Comparison of ENCODE assay signal across 16 cellular contexts in the genomic region with DNA sequence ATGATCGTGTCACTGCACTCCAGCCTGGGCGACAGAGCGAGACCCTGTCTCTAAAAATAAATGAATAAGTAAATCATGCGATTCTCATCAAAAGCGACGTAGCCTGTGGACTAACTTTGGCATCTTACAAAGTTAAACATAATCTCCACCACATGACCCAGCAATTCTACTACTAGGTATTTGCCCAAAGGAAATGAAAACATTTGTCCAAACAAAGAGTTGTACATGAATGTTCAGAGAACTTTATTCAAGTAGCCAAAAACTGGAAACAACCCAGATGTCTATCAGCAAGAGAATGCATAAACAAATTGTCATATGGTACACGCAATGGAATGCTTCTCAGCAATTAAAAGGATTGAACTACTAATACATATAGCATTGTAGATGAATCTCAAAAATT.
A peak's percentile ranks its signal among the peaks of the same experiment; 100 is the strongest.
DNase-seq lines count a peak whose midpoint lies in the region; ATAC-seq and TF ChIP-seq lines count a peak whose summit lies in the region.
"Had no signal": no experiment of that assay in that cellular context is flagged by ENCODE, and none has a peak within 500 bp of the region (broad histone marks: within the 10 kb centered on the region; RNA-seq: fewer than 3 reads in every experiment).

No MANE protein-coding gene starts in this region.

- in situ Hi-C loops in gastrocnemius medialis (cut with MboI; ENCODE audit: low sequenced_read_pairs in 4 of 4): no loop called here

- no peak overlapping the region for H3K9ac ChIP-seq in Karpas-422 (ENCODE audit: low read length)

- H3K4me3 Mint-ChIP-seq in immature natural killer cell: no peak overlapping the region
- H3K4me3 Mint-ChIP-seq: activated naive CD8-positive, alpha-beta T cell had no signal

- no peaks in the 10 kb centered on the region for H3K9me3 Mint-ChIP-seq in immature natural killer cell

- no peaks in the 10 kb centered on the region for H3K79me2 ChIP-seq in Karpas-422 (ENCODE audit: low read length)
- H3K79me2 ChIP-seq: hepatocyte had no signal

- no peak for TF ChIP-seq POLR2A in gastrocnemius medialis (IDR thresholded peaks at IDR 0.05)

- intact Hi-C loops in gastrocnemius medialis (cut with DNase I; ENCODE audit: low total_unique reads): loop anchor here (10.0 kb wide), 1 partner anchor 206 kb away; no protein-coding TSS in a partner anchor

- H3K27me3 ChIP-seq in Karpas-422 (ENCODE audit: low read length) (no peaks in the 10 kb centered on the region; the same call in 1 of the 2 replicates), gastrocnemius medialis (no peaks in the 10 kb centered on the region)
- H3K27me3 ChIP-seq: hepatocyte, ovary had no signal

- H3K4me3 ChIP-seq in Karpas-422 (ENCODE audit: low read length) (peak overlapping the region; percentile 24; the same call in 1 of the 2 replicates), cardiac fibroblast (replicated peaks in 1 of 2; ENCODE audit: low read depth in 2 of 2, low read length in 2 of 2) (no peak overlapping the region), gastrocnemius medialis (no peak overlapping the region)
- H3K4me3 ChIP-seq: A549, hepatocyte, ovary had no signal

- no peak for TF ChIP-seq CTCF in cardiac fibroblast (IDR thresholded peaks at IDR 0.05; ENCODE audit: low read depth, low read length)
- no peak for TF ChIP-seq CTCF in gastrocnemius medialis (IDR thresholded peaks at IDR 0.05 in 4 of 5, conservative IDR thresholded peaks at IDR 0.05 in 1 of 5)

- H3K9me3 ChIP-seq in Karpas-422 (ENCODE audit: low read length) (no peaks in the 10 kb centered on the region), gastrocnemius medialis (no peaks in the 10 kb centered on the region)
- H3K9me3 ChIP-seq: A549, ovary had no signal

- peaks cover 0 to 16% (median 3%) of the 10 kb centered on the region in 3 donors for H3K36me3 Mint-ChIP-seq in immature natural killer cell
- H3K36me3 Mint-ChIP-seq: activated naive CD8-positive, alpha-beta T cell had no signal

- no peaks in the 10 kb centered on the region for H3K36me3 ChIP-seq in Karpas-422 (ENCODE audit: insufficient read depth, low read length)
- H3K36me3 ChIP-seq in gastrocnemius medialis: no peaks in the 10 kb centered on the region
- H3K36me3 ChIP-seq: ovary had no signal

- H3K27ac Mint-ChIP-seq in immature natural killer cell: peak overlapping the region in 1 of 6 donors; percentile 49
- H3K27ac Mint-ChIP-seq: activated naive CD8-positive, alpha-beta T cell had no signal

- H2AFZ ChIP-seq in Karpas-422 (ENCODE audit: low read length): no peak overlapping the region
- H2AFZ ChIP-seq: hepatocyte had no signal

- no peaks in the 10 kb centered on the region for H3K9me2 ChIP-seq in Karpas-422 (replicated peaks; ENCODE audit: insufficient read depth, low read length)

- H3K27ac ChIP-seq in Karpas-422 (ENCODE audit: low read length) (no peak overlapping the region), gastrocnemius medialis (no peak overlapping the region)
- H3K27ac ChIP-seq: A549, hepatocyte, ovary had no signal

- peaks cover 25% of the 10 kb centered on the region for H3K4me1 ChIP-seq in Karpas-422 (ENCODE audit: low read length)
- peaks cover 13 to 26% of the 10 kb centered on the region in 2 donors for H3K4me1 ChIP-seq in gastrocnemius medialis

- no peaks in the 10 kb centered on the region for H4K20me1 ChIP-seq in Karpas-422 (ENCODE audit: insufficient read depth, low read depth, low read length)

- no peak for ATAC-seq in GM21515 (IDR thresholded peaks at IDR 0.05; ENCODE audit: unreplicated experiment)
- ATAC-seq in gastrocnemius medialis: no peak
- ATAC-seq: A549; left cardiac atrium; stimulated activated naive CD8-positive, alpha-beta T cell treated with anti-CD3 and anti-CD28 coated beads, Interleukin-15, Interleukin-2, amounts not matched to agents 100 U/mL and 50 U/mL, for 24 hours had no signal

- peaks cover 0 to 1% (median 0%) of the 10 kb centered on the region in 3 donors for H3K27me3 Mint-ChIP-seq in immature natural killer cell (ENCODE audit: low read depth in 3 of 3)

- DNase-seq in A172 (ENCODE audit: low spot score) (peak; percentile 47), Karpas-422 (peak; percentile 68), cardiac fibroblast (ENCODE audit: low read depth in 2 of 2) (peak; percentile 54 to 60), foreskin melanocyte (peak; percentile 91), immature natural killer cell (no peak), gastrocnemius medialis (no peak)
- DNase-seq in activated CD4-positive, CD25-positive, alpha-beta regulatory T cell (lab: John Stamatoyannopoulos, UW): no peak
- DNase-seq: activated CD4-positive, alpha-beta T cell treated with anti-CD3 and anti-CD28 coated beads for 48 hours; left cardiac atrium; ovary; SHP77 treated with DMSO at 0.1 percent for 48 hours; stimulated activated naive CD8-positive, alpha-beta T cell treated with anti-CD3 and anti-CD28 coated beads, Interleukin-15, Interleukin-2, amounts not matched to agents 100 U/mL and 50 U/mL, for 24 hours had no signal

- peak overlapping the region; percentile 49 for H3K4me2 ChIP-seq in Karpas-422 (ENCODE audit: low read depth, low read length, poor library complexity, severe bottlenecking)
- H3K4me2 ChIP-seq: A549, hepatocyte had no signal

- peaks cover 22 to 35% of the 10 kb centered on the region in 2 donors for H3K4me1 Mint-ChIP-seq in immature natural killer cell

Comparison
In these comparisons a context has a peak if more than half of its experiments do, and no peak if none do; other contexts are left out.
1. DNase-seq: peak in A172 (single experiment), Karpas-422 (single experiment), cardiac fibroblast (2 of 2) and foreskin melanocyte (single experiment); none in activated CD4-positive, CD25-positive, alpha-beta regulatory T cell (0 of 4), immature natural killer cell (0 of 3) and gastrocnemius medialis (0 of 2).